In genomic region chr4:41545238-41545637, GRCh38 we compare ENCODE assay signal across 16 cellular contexts. TPM values are rescaled to one million over a fixed set of nuclear protein-coding genes. Genes with fewer than 3 reads are reported as not detected.
"Had no signal": no experiment of that assay in that cellular context is flagged by ENCODE, and none has a peak within 500 bp of the region (broad histone marks: within the 10 kb centered on the region; RNA-seq: fewer than 3 reads in every experiment).

No MANE protein-coding gene starts in this region.

- H3K27me3 ChIP-seq: hepatocyte, neural progenitor cell, pancreas had no signal

- H2AFZ ChIP-seq: hepatocyte, neural progenitor cell had no signal

- ATAC-seq: activated CD4-positive, alpha-beta T cell treated with anti-CD3 and anti-CD28 coated beads for 36 hours; activated naive CD4-positive, alpha-beta T cell treated with anti-CD3 and anti-CD28 coated beads, Interleukin-2, amount 50 U/mL, for 72 hours; pancreas; stimulated activated naive B cell treated with anti-CD40 and anti-IgM and Interleukin-4, amounts not matched to agents 10 μg/mL and 1 μg/mL and 100 μg/mL, for 72 hours; T-helper 17 cell had no signal

- H3K79me2 ChIP-seq: hepatocyte had no signal

- H3K4me2 ChIP-seq: hepatocyte, neural progenitor cell had no signal

- H3K9ac ChIP-seq: neural progenitor cell had no signal

- H3K9me3 ChIP-seq: pancreas had no signal

- H3K27ac ChIP-seq: hepatocyte, neural progenitor cell, pancreas had no signal

- FAIRE-seq: kidney, pancreas had no signal

- H3K36me3 ChIP-seq: neural progenitor cell, pancreas had no signal

- H3K4me3 ChIP-seq: hepatocyte, lung, neural progenitor cell, pancreas had no signal

- DNase-seq: activated CD4-positive, alpha-beta memory T cell treated with anti-CD3 and anti-CD28 coated beads, Interleukin-2, amount 10 ng/mL, durations not matched to agents 7 days and 5 days; activated CD4-positive, alpha-beta T cell treated with anti-CD3 and anti-CD28 coated beads for 36 hours; activated effector memory CD4-positive, alpha-beta T cell treated with anti-CD3 and anti-CD28 coated beads, Interleukin-2, amount 50 U/mL, for 16 hours; activated T-cell treated with anti-CD3 and anti-CD28 coated beads, Interleukin-2, amount 50 U/mL, for 24 hours; amniotic stem cell; erythroblast; kidney; pancreas; stimulated activated CD4-positive, alpha-beta T cell treated with anti-CD3 and anti-CD28 coated beads, Interleukin-15, amount 100 ng/mL, for 24 hours; stimulated activated CD4-positive, alpha-beta T cell treated with anti-CD3 and anti-CD28 coated beads, Interleukin-4, amount 100 ng/mL, for 1 hour; stimulated activated naive B cell treated with anti-CD40 and anti-IgM and Interleukin-4, amounts not matched to agents 10 μg/mL and 1 μg/mL and 100 μg/mL, for 72 hours; T-helper 17 cell had no signal

RNA-seq across cellular contexts. Expression of gene LIMCH1, which starts 7.3 kb away (rescaled TPM):
- total RNA-seq: activated CD4-positive, alpha-beta memory T cell treated with anti-CD3 and anti-CD28 coated beads, Interleukin-2, amount 10 ng/mL, durations not matched to agents 7 days and 5 days; activated CD4-positive, alpha-beta T cell treated with anti-CD3 and anti-CD28 coated beads for 36 hours; activated naive CD4-positive, alpha-beta T cell treated with anti-CD3 and anti-CD28 coated beads, Interleukin-2, amount 50 U/mL, for 72 hours; T-helper 17 cell had no signal
